Comparison of ENCODE assay signal across 22 cellular contexts in the genomic region with DNA sequence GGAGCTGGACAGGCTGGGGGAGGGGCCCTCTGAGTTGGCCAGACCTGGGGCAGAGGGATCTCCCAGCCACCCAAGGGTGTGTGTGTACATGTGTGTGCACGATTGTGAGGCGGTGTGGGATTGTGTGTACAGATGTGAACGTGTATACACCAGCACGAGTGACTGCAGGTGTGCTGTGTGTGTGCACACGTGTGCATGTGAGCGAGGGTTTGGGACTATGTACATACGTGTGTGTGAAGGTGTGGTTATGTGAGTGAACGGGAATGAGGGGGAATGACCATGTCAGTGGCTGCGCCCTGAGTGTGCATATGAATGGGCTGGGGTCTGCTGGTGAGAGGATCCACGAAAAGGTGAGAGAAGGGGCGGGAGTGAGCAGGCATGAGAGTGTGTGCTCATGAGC. TPM values are rescaled to one million over a fixed set of nuclear protein-coding genes. Genes with fewer than 3 reads are reported as not detected.
A peak's percentile ranks its signal among the peaks of the same experiment; 100 is the strongest.
DNase-seq lines count a peak whose midpoint lies in the region; ATAC-seq, FAIRE-seq and TF ChIP-seq lines count a peak whose summit lies in the region.
"Had no signal": no experiment of that assay in that cellular context is flagged by ENCODE, and none has a peak within 500 bp of the region (broad histone marks: within the 10 kb centered on the region; RNA-seq: fewer than 3 reads in every experiment).

No MANE protein-coding gene starts in this region.

- H2AFZ ChIP-seq in H1 (ENCODE audit: low read length): no peak overlapping the region
- H2AFZ ChIP-seq in osteoblast (ENCODE audit: low read length): no peak overlapping the region

- no peaks in the 10 kb centered on the region for H4K20me1 ChIP-seq in H1 (replicated peaks in 1 of 2; ENCODE audit: control insufficient read depth in 1 of 2, insufficient read depth in 2 of 2, low read length in 2 of 2)
- H4K20me1 ChIP-seq in osteoblast (ENCODE audit: insufficient read depth, low read length): peaks cover 4% of the 10 kb centered on the region

- no peak for TF ChIP-seq CTCF in H1 (IDR thresholded peaks at IDR 0.05; ENCODE audit: control extremely low read depth in 1 of 3, insufficient read depth in 1 of 3, low read depth in 1 of 3, low read length in 3 of 3)
- TF ChIP-seq CTCF in osteoblast (IDR thresholded peaks at IDR 0.05; ENCODE audit: extremely low read depth, low read depth, low read length): no peak

- CTCF ChIA-PET in H1 (lab: Charles Lee; ENCODE audit: partially characterized antibody): interaction anchor here (0.9 to 13.4 kb wide), 8 partner anchors 8 to 124 kb away, joined by 3 to 217 read pairs (median 4); a partner anchor contains a TSS

- no peak overlapping the region for H4K5ac ChIP-seq in H1 (ENCODE audit: insufficient read length, low read depth, low read length)

- H3K36me3 ChIP-seq in H1 (ENCODE audit: control insufficient read depth in 2 of 4, insufficient read depth in 4 of 4, low read length in 3 of 4): no peaks in the 10 kb centered on the region
- no peaks in the 10 kb centered on the region for H3K36me3 ChIP-seq in osteoblast (ENCODE audit: insufficient read depth, low read length)

- H3K27ac ChIP-seq in H1 (ENCODE audit: low read depth, low read length): no peak overlapping the region
- H3K27ac ChIP-seq in osteoblast (ENCODE audit: low read depth, low read length): no peak overlapping the region
- H3K27ac ChIP-seq: A549, C4-2B had no signal

- peaks cover 0 to 19% (median 16%) of the 10 kb centered on the region in 4 experiments; a peak in 6 of 7 replicates for H3K4me1 ChIP-seq in H1 (replicated peaks in 1 of 4; ENCODE audit: control insufficient read depth in 3 of 4, insufficient read depth in 4 of 4, low read length in 3 of 4)
- H3K4me1 ChIP-seq in osteoblast (ENCODE audit: insufficient read depth, low read length): no peaks in the 10 kb centered on the region
- H3K4me1 ChIP-seq: A549 had no signal

- no peak for TF ChIP-seq RAD21 in H1 (IDR thresholded peaks at IDR 0.05 in 1 of 2, conservative IDR thresholded peaks at IDR 0.05 in 1 of 2; ENCODE audit: low read depth in 2 of 2, low read length in 2 of 2)

- no peak for TF ChIP-seq EP300 in H1 (IDR thresholded peaks at IDR 0.05; ENCODE audit: borderline replicate concordance in 1 of 2, low read depth in 2 of 2, low read length in 2 of 2)

- no peaks in the 10 kb centered on the region for H3K79me1 ChIP-seq in H1 (ENCODE audit: low read depth, low read length)

- no peak overlapping the region for H3K9ac ChIP-seq in H1 (replicated peaks in 1 of 4; ENCODE audit: extremely low read depth in 1 of 4, low read depth in 3 of 4, low read length in 3 of 4)

- peak overlapping the region; percentile 98 for H2BK20ac ChIP-seq in H1 (ENCODE audit: low read length)

- POLR2A ChIA-PET in H1 (lab: Charles Lee; ENCODE audit: partially characterized antibody): no interaction called here

- H4K8ac ChIP-seq in H1 (ENCODE audit: extremely low read depth, insufficient read depth, low read length): no peak overlapping the region

- no peak overlapping the region for H3K56ac ChIP-seq in H1 (replicated peaks; ENCODE audit: insufficient read length, low read depth, low read length)

- H2BK15ac ChIP-seq in H1 (ENCODE audit: low read length): peak overlapping the region; percentile 96

- DNase-seq in HTR-8/SVneo (ENCODE audit: insufficient read length, low spot score) (no peak), H1 (ENCODE audit: low read depth in 1 of 2, low spot score in 2 of 2) (no peak), osteoblast (ENCODE audit: insufficient read length, low spot score, missing footprints) (peak; percentile 41), occipital lobe (lab: John Stamatoyannopoulos, UW) (no peak), NCI-H2029 treated with DMSO at 0.1 percent for 48 hours (lab: John Stamatoyannopoulos, UW) (no peak), 8988T (no peak)
- DNase-seq: AML-193; CD4-positive, alpha-beta T cell; DMS153; DMS79; GDM1; GOT3; H9; KBM-7 had no signal

- FAIRE-seq in HTR-8/SVneo (lab: Jason Lieb, UNC) (peak; percentile 85), H1 (lab: Jason Lieb, UNC) (no peak)
- FAIRE-seq: A549, GM12892 had no signal

- H3K23me2 ChIP-seq in H1 (ENCODE audit: low read depth, low read length): peaks cover 5% of the 10 kb centered on the region; the same call in 1 of the 2 replicates

- no peak overlapping the region for H2BK120ac ChIP-seq in H1 (replicated peaks; ENCODE audit: low read depth, low read length)

- no peak overlapping the region; a peak in 1 of 4 replicates for H3K4me2 ChIP-seq in H1 (ENCODE audit: insufficient read depth in 1 of 2, low read depth in 2 of 2, low read length in 2 of 2)
- H3K4me2 ChIP-seq in osteoblast (ENCODE audit: insufficient read depth, low read length): no peak overlapping the region
- H3K4me2 ChIP-seq: A549 had no signal

- peak overlapping the region; percentile 98; the same call in 1 of the 2 replicates for H2BK12ac ChIP-seq in H1 (ENCODE audit: low read depth, low read length)

- H4K91ac ChIP-seq in H1 (replicated peaks; ENCODE audit: insufficient read length, low read length): peak overlapping the region; percentile 36

- 80% methylated on average over 11 of the region's 11 CpGs; no CpG with 5 or more reads in 1 of the 2 experiments for WGBS in H1 (ENCODE audit: extremely low coverage in 1 of 2, insufficient coverage in 1 of 2, insufficient read length in 1 of 2, insufficient replicate concordance in 2 of 2, low coverage in 1 of 2, low lambda C conversion rate in 2 of 2, missing lambda C conversion rate in 1 of 2), 2 experiments

- H3K4ac ChIP-seq in H1 (replicated peaks; ENCODE audit: insufficient read length, low read depth, low read length): no peak overlapping the region

- H3K9me3 ChIP-seq in H1 (ENCODE audit: insufficient read depth in 2 of 2, low read depth in 1 of 2, low read length in 1 of 2) (no peaks in the 10 kb centered on the region), osteoblast (ENCODE audit: low read depth, low read length) (no peaks in the 10 kb centered on the region)
- H3K9me3 ChIP-seq: A549 had no signal

- no peak overlapping the region for H3K18ac ChIP-seq in H1 (ENCODE audit: extremely low read depth, low read length)

- H3K27me3 ChIP-seq in H1 (replicated peaks in 1 of 4; ENCODE audit: control insufficient read depth in 3 of 4, extremely low read depth in 1 of 4, insufficient read depth in 3 of 4, low read length in 3 of 4) (no peaks in the 10 kb centered on the region), osteoblast (ENCODE audit: insufficient read depth, low read length) (peaks cover 9% of the 10 kb centered on the region)

- ATAC-seq in GM21723 (IDR thresholded peaks at IDR 0.05; ENCODE audit: unreplicated experiment): no peak
- ATAC-seq: A549 had no signal

- H2AK5ac ChIP-seq in H1 (ENCODE audit: low read depth, low read length): peak overlapping the region; percentile 97

- peak overlapping the region; percentile 52; the same call in 1 of the 2 replicates for H2BK5ac ChIP-seq in H1 (ENCODE audit: low read depth, low read length)

- TF ChIP-seq POLR2A in H1 (IDR thresholded peaks at IDR 0.05; ENCODE audit: control extremely low read depth in 1 of 2, low read depth in 2 of 2, low read length in 2 of 2): no peak

- H3K4me3 ChIP-seq in H1 (ENCODE audit: extremely low read depth in 1 of 4, insufficient read depth in 2 of 4, low read depth in 3 of 4, low read length in 4 of 4) (no peak overlapping the region), osteoblast (ENCODE audit: insufficient read depth, low read length) (no peak overlapping the region)
- H3K4me3 ChIP-seq: A549 had no signal

- no peak overlapping the region for H3K14ac ChIP-seq in H1 (ENCODE audit: insufficient read length)

- H3K79me2 ChIP-seq in H1 (ENCODE audit: control insufficient read depth in 1 of 2, insufficient read depth in 2 of 2, low read length in 2 of 2) (no peaks in the 10 kb centered on the region), osteoblast (ENCODE audit: insufficient read depth, low read length) (no peaks in the 10 kb centered on the region)

- H3K23ac ChIP-seq in H1 (ENCODE audit: insufficient read length): no peak overlapping the region

TF ChIP-seq in H1, 55 proteins besides CTCF, POLR2A, EP300 and RAD21 (continues in another document):
- TF ChIP-seq CREB1 (IDR thresholded peaks at IDR 0.05): no peak
- no peak for TF ChIP-seq NANOG (IDR thresholded peaks at IDR 0.05; ENCODE audit: insufficient read depth, low read depth, low read length, poor library complexity, severe bottlenecking)
- TF ChIP-seq CBX8 (IDR thresholded peaks at IDR 0.05; ENCODE audit: borderline replicate concordance, low read depth, low read length): no peak
- TF ChIP-seq TAF1 (IDR thresholded peaks at IDR 0.05; ENCODE audit: low read depth, low read length): no peak
- TF ChIP-seq, protein P1, sequence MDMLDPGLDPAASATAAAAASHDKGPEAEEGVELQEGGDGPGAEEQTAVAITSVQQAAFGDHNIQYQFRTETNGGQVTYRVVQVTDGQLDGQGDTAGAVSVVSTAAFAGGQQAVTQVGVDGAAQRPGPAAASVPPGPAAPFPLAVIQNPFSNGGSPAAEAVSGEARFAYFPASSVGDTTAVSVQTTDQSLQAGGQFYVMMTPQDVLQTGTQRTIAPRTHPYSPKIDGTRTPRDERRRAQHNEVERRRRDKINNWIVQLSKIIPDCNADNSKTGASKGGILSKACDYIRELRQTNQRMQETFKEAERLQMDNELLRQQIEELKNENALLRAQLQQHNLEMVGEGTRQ (IDR thresholded peaks at IDR 0.05; ENCODE audit: low read length): no peak
- TF ChIP-seq CTBP2 (IDR thresholded peaks at IDR 0.05; ENCODE audit: borderline replicate concordance, insufficient read depth, insufficient read length, low read length): no peak
- TF ChIP-seq CHD2 (IDR thresholded peaks at IDR 0.05; ENCODE audit: low read length): no peak
- no peak for TF ChIP-seq TEAD4 (IDR thresholded peaks at IDR 0.05; ENCODE audit: low read depth, low read length)

RNA-seq across cellular contexts. Expression of a gene that starts 22.4 kb away (rescaled TPM):
- not detected in 2 replicates for total RNA-seq in H1 (2021; fragmentation: NEBNext Ultra II Directional; extraction: Animal tissue kit (Norgen Biotek cat#: 25700))
- polyA plus RNA-seq in H1 (2011; rRNA removed): 0.15 and 0.22 TPM in 2 replicates
- 0.31 TPM for polyA plus RNA-seq in H1 (2011; cell fraction: cytosol; rRNA removed)
- 0.54 TPM for polyA plus RNA-seq in H1 (2011; cell fraction: nucleus; rRNA removed)
- polyA plus RNA-seq in H1 (2012, experiment 1 of 2): 0.52 to 0.61 TPM in 2 of 4 replicates, not detected in the others
- not detected for polyA plus RNA-seq in H1 (2012, experiment 2 of 2)
- not detected for polyA plus RNA-seq in H1 (2013, experiment 1 of 2)
- not detected for polyA plus RNA-seq in H1 (2013, experiment 2 of 2)
- not detected in 2 replicates for polyA minus RNA-seq in H1 (2011; rRNA and poly(A)+ RNA removed)
- polyA minus RNA-seq in H1 (2011; cell fraction: cytosol; rRNA and poly(A)+ RNA removed): not detected
- not detected for polyA minus RNA-seq in H1 (2011; cell fraction: nucleus; rRNA and poly(A)+ RNA removed)
- total RNA-seq in osteoblast (not detected in 2 replicates), occipital lobe (not detected)
- total RNA-seq: CD4-positive, alpha-beta T cell; Daoy; H9; HT-29 had no signal
- polyA plus RNA-seq: A549, BJ, IgD-negative memory B cell had no signal
